In the genomic region with DNA sequence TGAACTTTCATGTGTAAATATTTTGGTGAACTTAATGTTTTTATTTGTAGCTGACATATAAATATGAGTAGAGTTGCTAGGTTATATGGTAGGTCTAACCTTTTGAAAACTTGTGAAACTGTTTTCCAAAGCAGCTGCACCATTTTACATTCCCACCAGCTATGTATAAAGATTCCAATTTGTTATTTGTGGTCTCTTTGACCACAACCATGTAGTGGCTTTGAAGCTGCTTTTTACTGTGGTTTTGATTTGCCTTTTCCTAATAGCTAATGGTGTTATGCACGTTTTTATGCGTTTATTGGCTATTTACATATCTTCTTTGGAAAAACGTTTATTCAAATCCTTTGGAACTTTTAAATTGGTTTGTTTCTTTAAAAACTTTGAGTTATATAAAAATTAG, we compare ENCODE assay signal across 37 cellular contexts. TPM values are rescaled to one million over a fixed set of nuclear protein-coding genes. Genes with fewer than 3 reads are reported as not detected.
"Had no signal": no experiment of that assay in that cellular context is flagged by ENCODE, and none has a peak within 500 bp of the region (broad histone marks: within the 10 kb centered on the region; RNA-seq: fewer than 3 reads in every experiment).

No MANE protein-coding gene starts in this region.

- H3K9me3 Mint-ChIP-seq: activated naive CD4-positive, alpha-beta T cell treated with anti-CD3 and anti-CD28 coated beads, Interleukin-2, amount 50 U/mL, for 72 hours; activated T-cell treated with anti-CD3 and anti-CD28 coated beads, Interleukin-2, amount 50 U/mL, for 72 hours; central memory CD8-positive, alpha-beta T cell; naive thymus-derived CD4-positive, alpha-beta T cell; T-helper 2 cell treated with Interferon-gamma antibody and Interleukin-4, amounts not matched to agents 5 μg/mL and 100 μg/mL, for 36 hours had no signal

- H3K4me1 ChIP-seq: parathyroid adenoma had no signal

- H3K4me1 Mint-ChIP-seq: mesothelial cell of epicardium had no signal

- FAIRE-seq: bronchial epithelial cell, colon, endometrium, kidney, urothelium cell line had no signal

- H3K27ac Mint-ChIP-seq: activated naive CD4-positive, alpha-beta T cell treated with anti-CD3 and anti-CD28 coated beads, Interleukin-2, amount 50 U/mL, for 72 hours; activated T-cell treated with anti-CD3 and anti-CD28 coated beads, Interleukin-2, amount 50 U/mL, for 72 hours; mesothelial cell of epicardium; naive thymus-derived CD4-positive, alpha-beta T cell; T-helper 2 cell treated with Interferon-gamma antibody and Interleukin-4, amounts not matched to agents 5 μg/mL and 100 μg/mL, for 36 hours had no signal

- H3K36me3 Mint-ChIP-seq: activated naive CD4-positive, alpha-beta T cell treated with anti-CD3 and anti-CD28 coated beads, Interleukin-2, amount 50 U/mL, for 72 hours; naive thymus-derived CD4-positive, alpha-beta T cell had no signal

- H3K9ac ChIP-seq: parathyroid adenoma had no signal

- H3K4me3 Mint-ChIP-seq: activated T-cell treated with anti-CD3 and anti-CD28 coated beads, Interleukin-2, amount 50 U/mL, for 72 hours; central memory CD8-positive, alpha-beta T cell; mesothelial cell of epicardium; naive thymus-derived CD4-positive, alpha-beta T cell; neural crest cell; T-helper 2 cell treated with Interferon-gamma antibody and Interleukin-4, amounts not matched to agents 5 μg/mL and 100 μg/mL, for 36 hours had no signal

- H3K27ac ChIP-seq: epithelial cell of prostate, parathyroid adenoma, right atrium auricular region, thoracic aorta had no signal

- DNase-seq: activated CD4-positive, alpha-beta T cell treated with anti-CD3 and anti-CD28 coated beads for 4 hours; activated CD4-positive, alpha-beta T cell treated with anti-CD3 and anti-CD28 coated beads, Interleukin-2, amount 50 U/mL, for 4 hours; activated CD4-positive, CD25-positive, alpha-beta regulatory T cell; activated naive CD4-positive, alpha-beta T cell; activated T-cell treated with anti-CD3 and anti-CD28 coated beads for 4 hours; activated T-cell treated with anti-CD3 and anti-CD28 coated beads, Interleukin-2, amount 50 U/mL, for 72 hours; aorta; effector CD8-positive, alpha-beta T cell; esophagus squamous epithelium; kidney; left colon; mammary epithelial cell; naive thymus-derived CD4-positive, alpha-beta T cell; nucleus accumbens; psoas muscle; spleen; stimulated activated CD4-positive, alpha-beta T cell treated with anti-CD3 and anti-CD28 coated beads, Interleukin-2, amount 100 ng/mL, for 48 hours; stimulated activated naive CD8-positive, alpha-beta T cell treated with anti-CD3 and anti-CD28 coated beads, Interleukin-15, Interleukin-2, amounts not matched to agents 100 U/mL and 50 U/mL, for 24 hours; T-helper 1 cell; trophoblast cell had no signal

- H3K4me3 ChIP-seq: esophagus squamous epithelium, gastroesophageal sphincter, hepatocyte, psoas muscle, right atrium auricular region, spleen, thoracic aorta had no signal

- H3K27me3 ChIP-seq: esophagus squamous epithelium, gastroesophageal sphincter, hepatocyte, right atrium auricular region, spleen had no signal

- ATAC-seq: activated naive CD4-positive, alpha-beta T cell treated with anti-CD3 and anti-CD28 coated beads, Interleukin-2, amount 50 U/mL, for 72 hours; activated T-cell treated with anti-CD3 and anti-CD28 coated beads, Interleukin-2, amount 50 U/mL, for 72 hours; gastroesophageal sphincter; left colon; naive thymus-derived CD4-positive, alpha-beta T cell; stimulated activated naive CD8-positive, alpha-beta T cell treated with anti-CD3 and anti-CD28 coated beads, Interleukin-15, Interleukin-2, amounts not matched to agents 100 U/mL and 50 U/mL, for 24 hours had no signal

- H3K9me3 ChIP-seq: esophagus squamous epithelium, gastroesophageal sphincter, psoas muscle, right atrium auricular region, spleen, thoracic aorta had no signal

RNA-seq across cellular contexts. Expression of a gene that starts 21.8 kb away (rescaled TPM):
- total RNA-seq: activated naive CD4-positive, alpha-beta T cell treated with anti-CD3 and anti-CD28 coated beads, Interleukin-2, amount 50 U/mL, for 72 hours; activated T-cell treated with anti-CD3 and anti-CD28 coated beads, Interleukin-2, amount 50 U/mL, for 72 hours; aorta; bronchial epithelial cell; dermis microvascular lymphatic vessel endothelial cell; esophagus squamous epithelium; gastroesophageal sphincter; hepatocyte; kidney; left colon; liver; mammary epithelial cell; mesothelial cell of epicardium; naive thymus-derived CD4-positive, alpha-beta T cell; neural crest cell; psoas muscle; right atrium auricular region; spleen; thoracic aorta had no signal

RNA-seq across cellular contexts. Expression of a gene that starts 59.2 kb away (rescaled TPM):
- total RNA-seq: activated naive CD4-positive, alpha-beta T cell treated with anti-CD3 and anti-CD28 coated beads, Interleukin-2, amount 50 U/mL, for 72 hours; activated T-cell treated with anti-CD3 and anti-CD28 coated beads, Interleukin-2, amount 50 U/mL, for 72 hours; aorta; bronchial epithelial cell; dermis microvascular lymphatic vessel endothelial cell; esophagus squamous epithelium; gastroesophageal sphincter; hepatocyte; kidney; left colon; liver; mammary epithelial cell; mesothelial cell of epicardium; naive thymus-derived CD4-positive, alpha-beta T cell; neural crest cell; psoas muscle; right atrium auricular region; spleen; thoracic aorta had no signal
